29 cellular contexts compared by ENCODE assay signal in the genomic region with DNA sequence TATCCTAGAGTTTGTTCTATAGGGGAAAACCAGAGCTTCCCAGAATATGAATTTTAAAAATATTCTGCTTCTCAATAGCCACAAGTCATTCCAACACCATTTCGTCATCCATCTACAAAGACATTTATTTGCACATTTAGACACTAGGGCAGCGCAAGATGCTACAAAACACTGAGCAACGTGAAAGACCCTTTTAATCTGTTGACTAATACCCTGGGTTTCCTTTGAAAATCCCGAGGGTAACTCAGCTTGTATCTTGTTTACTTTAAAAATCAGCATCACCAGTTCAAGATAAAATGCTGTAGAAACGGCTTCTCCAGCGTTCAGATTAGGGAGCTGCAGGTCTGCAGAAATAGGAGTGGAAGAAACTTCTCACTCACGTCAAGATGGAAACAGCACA. TPM values are rescaled to one million over a fixed set of nuclear protein-coding genes. Genes with fewer than 3 reads are reported as not detected.
"Had no signal": no experiment of that assay in that cellular context is flagged by ENCODE, and none has a peak within 500 bp of the region (broad histone marks: within the 10 kb centered on the region; RNA-seq: fewer than 3 reads in every experiment).

No MANE protein-coding gene starts in this region.

- H3K4me3 ChIP-seq: adrenal gland, body of pancreas, Peyer's patch, SJCRH30 had no signal

- H3K9me3 ChIP-seq: adrenal gland, body of pancreas, Peyer's patch, SJCRH30 had no signal

- DNase-seq: activated B cell treated with CpG ODN at 0.5 μM for 24 hours; activated CD4-positive, alpha-beta memory T cell treated with anti-CD3 and anti-CD28 coated beads for 36 hours; activated CD4-positive, alpha-beta T cell treated with anti-CD3 and anti-CD28 coated beads for 1 hour; activated CD4-positive, alpha-beta T cell treated with anti-CD3 and anti-CD28 coated beads, Interleukin-2, amount 10 ng/mL, durations not matched to agents 24 days and 14 days; activated CD8-positive, alpha-beta memory T cell treated with anti-CD3 and anti-CD28 coated beads for 24 hours; activated gamma-delta T cell treated with Interleukin-2 at 50 U/mL for 16 hours; activated naive CD4-positive, alpha-beta T cell treated with anti-CD3 and anti-CD28 coated beads, Interleukin-2, amount 50 U/mL, for 16 hours; activated naive CD8-positive, alpha-beta T cell treated with anti-CD3 and anti-CD28 coated beads, Interleukin-2, amount 10 ng/mL, durations not matched to agents 7 days and 5 days; activated T-cell treated with anti-CD3 and anti-CD28 coated beads for 4 hours; activated T-cell treated with anti-CD3 and anti-CD28 coated beads, Interleukin-2, amount 50 U/mL, for 48 hours; adrenal gland; body of pancreas; Karpas-422; NCI-H1048; NCI-H146; NCI-H187 treated with DMSO at 0.1 percent for 48 hours; NCI-H2107; NCI-H345; NCI-H510A; NCI-H526 treated with DMSO at 0.1 percent for 48 hours; NK-92 treated with Interleukin-12 subunit alpha and Interleukin-12 subunit beta, amount 100 ng/mL, for 24 hours; OCI-M1; Peyer's patch; Right ventricle myocardium superior; SJCRH30; SW 1271 had no signal

- ATAC-seq: body of pancreas, SK-N-SH treated with all-trans-retinoic acid at 6 μM for 48 hours had no signal

- H3K27ac ChIP-seq: adrenal gland, body of pancreas, Peyer's patch, SJCRH30 had no signal

- H3K4me1 ChIP-seq: adrenal gland, body of pancreas, Peyer's patch, SJCRH30 had no signal

- H3K36me3 ChIP-seq: adrenal gland, Peyer's patch, SJCRH30 had no signal

- H3K27me3 ChIP-seq: adrenal gland, body of pancreas, Peyer's patch had no signal

RNA-seq across cellular contexts. Expression of a gene that starts 13.5 kb away (rescaled TPM):
- total RNA-seq: activated B cell treated with CpG ODN at 0.5 μM for 24 hours; activated CD4-positive, alpha-beta memory T cell treated with anti-CD3 and anti-CD28 coated beads for 36 hours; activated CD4-positive, alpha-beta T cell treated with anti-CD3 and anti-CD28 coated beads, Interleukin-2, amount 10 ng/mL, durations not matched to agents 24 days and 14 days; activated naive CD8-positive, alpha-beta T cell treated with anti-CD3 and anti-CD28 coated beads, Interleukin-2, amount 10 ng/mL, durations not matched to agents 7 days and 5 days; activated T-helper 2 cell treated with anti-CD3 and anti-CD28 coated beads, Interferon-gamma antibody, Interleukin-2, Interleukin-4, amounts not matched to agents 10 μg/mL and 5 μg/mL and 100 μg/mL, durations not matched to agents 14 hours and 24 hours and 36 hours; SJCRH30; T-helper 1 cell treated with Interleukin-12 subunit alpha and Interleukin-12 subunit beta and Interleukin-4 antibody, amounts not matched to agents 30 ng/mL and 1 ng/mL, for 36 hours had no signal
